Comparison of ENCODE assay signal across 9 cellular contexts in the genomic region with DNA sequence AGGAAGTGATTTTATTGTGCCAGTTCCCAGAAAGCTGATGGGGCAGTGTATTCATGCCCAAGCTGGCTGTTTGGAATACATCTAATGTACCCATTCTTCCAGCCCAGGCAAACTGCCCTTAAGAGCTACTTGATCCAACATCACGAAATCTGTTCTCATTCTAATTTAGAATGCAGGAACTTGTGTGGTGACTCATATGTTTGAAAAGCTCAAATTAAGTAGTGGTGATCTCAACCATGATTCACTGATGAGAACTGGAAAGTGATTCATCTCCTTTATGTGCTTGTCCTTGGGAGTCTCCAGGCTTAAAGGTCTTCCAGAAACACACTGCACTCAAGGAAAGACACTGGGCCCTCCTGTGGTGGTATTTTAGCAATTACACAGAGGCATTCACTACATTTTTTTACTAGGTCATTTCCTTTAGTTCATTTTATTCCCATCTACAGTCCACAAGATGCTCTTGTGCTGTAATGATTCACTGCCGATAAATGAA.
DNase-seq lines count a peak whose midpoint lies in the region; TF ChIP-seq lines count a peak whose summit lies in the region.
"Had no signal": no experiment of that assay in that cellular context is flagged by ENCODE, and none has a peak within 500 bp of the region (broad histone marks: within the 10 kb centered on the region; RNA-seq: fewer than 3 reads in every experiment).

No MANE protein-coding gene starts in this region.

- H3K27ac ChIP-seq in 22Rv1 = peak overlapping the region; percentile 39

- no peak overlapping the region for H3K4me3 ChIP-seq in kidney epithelial cell (ENCODE audit: low read depth, low read length)

- CTCF ChIA-PET in HEK293T (lab: Yijun Ruan, JAX) = interaction anchor here (0.6 kb wide), 3 partner anchors 37 to 616 kb away, joined by 3 to 5 read pairs (median 3); no protein-coding TSS in a partner anchor

- TF ChIP-seq CTCF in 22Rv1 (IDR thresholded peaks at IDR 0.05) = no peak
- TF ChIP-seq CTCF in kidney epithelial cell (IDR thresholded peaks at IDR 0.05; ENCODE audit: insufficient read depth, low read length, poor library complexity, severe bottlenecking) = peak; percentile 45

- DNase-seq in HEK293T (ENCODE audit: extremely low spot score) = peak; percentile 65
- DNase-seq in amniotic stem cell (lab: John Stamatoyannopoulos, UW) = peak; percentile 97
- peak; percentile 100 for DNase-seq in kidney epithelial cell (ENCODE audit: low read depth)
- DNase-seq in activated CD4-positive, CD25-positive, alpha-beta regulatory T cell (lab: John Stamatoyannopoulos, UW) = no peak
- DNase-seq in NCI-H146 treated with DMSO at 0.1 percent for 48 hours (lab: John Stamatoyannopoulos, UW; ENCODE audit: unreplicated experiment) = no peak
- no peak for DNase-seq in activated naive CD4-positive, alpha-beta T cell treated with anti-CD3 and anti-CD28 coated beads, Interleukin-2, amount 50 U/mL, for 16 hours
- DNase-seq in activated CD4-positive, alpha-beta T cell treated with anti-CD3 and anti-CD28 coated beads, Interleukin-2, amount 50 U/mL, for 1 hour = no peak
- DNase-seq: activated naive CD8-positive, alpha-beta T cell treated with anti-CD3 and anti-CD28 coated beads, Interleukin-2, amount 10 ng/mL, durations not matched to agents 7 days and 5 days had no signal

- POLR2A ChIA-PET in HEK293T (lab: Yijun Ruan, JAX) = no interaction called here

- no peaks in the 10 kb centered on the region for H3K27me3 ChIP-seq in kidney epithelial cell (ENCODE audit: control insufficient read depth, insufficient read depth, low read length)

- no peaks in the 10 kb centered on the region for H3K36me3 ChIP-seq in kidney epithelial cell (ENCODE audit: control insufficient read depth, insufficient read depth, low read length)

TF ChIP-seq in HEK293T, 16 proteins besides CTCF, POLR2A, EP300 and RAD21:
- TF ChIP-seq BHLHE40 (IDR thresholded peaks at IDR 0.05; ENCODE audit: borderline replicate concordance) (no peak), LEF1 (IDR thresholded peaks at IDR 0.05; ENCODE audit: borderline replicate concordance) (no peak), FOXA1 (IDR thresholded peaks at IDR 0.05) (no peak), FOXM1 (IDR thresholded peaks at IDR 0.05; ENCODE audit: borderline replicate concordance) (no peak), ZNF384 (IDR thresholded peaks at IDR 0.05) (no peak)
- TF ChIP-seq, protein P1, sequence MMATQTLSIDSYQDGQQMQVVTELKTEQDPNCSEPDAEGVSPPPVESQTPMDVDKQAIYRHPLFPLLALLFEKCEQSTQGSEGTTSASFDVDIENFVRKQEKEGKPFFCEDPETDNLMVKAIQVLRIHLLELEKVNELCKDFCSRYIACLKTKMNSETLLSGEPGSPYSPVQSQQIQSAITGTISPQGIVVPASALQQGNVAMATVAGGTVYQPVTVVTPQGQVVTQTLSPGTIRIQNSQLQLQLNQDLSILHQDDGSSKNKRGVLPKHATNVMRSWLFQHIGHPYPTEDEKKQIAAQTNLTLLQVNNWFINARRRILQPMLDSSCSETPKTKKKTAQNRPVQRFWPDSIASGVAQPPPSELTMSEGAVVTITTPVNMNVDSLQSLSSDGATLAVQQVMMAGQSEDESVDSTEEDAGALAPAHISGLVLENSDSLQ (IDR thresholded peaks at IDR 0.05) = 0 out of 2 replicates have a peak, but pooled peaks have one; percentile 27

Comparison
In these comparisons a context has a peak if more than half of its experiments do, and no peak if none do; other contexts are left out.
1. DNase-seq: peak in HEK293T (single experiment), amniotic stem cell (single experiment) and kidney epithelial cell (single experiment); none in activated CD4-positive, CD25-positive, alpha-beta regulatory T cell (0 of 4), NCI-H146 treated with DMSO at 0.1 percent for 48 hours (single experiment), activated naive CD4-positive, alpha-beta T cell treated with anti-CD3 and anti-CD28 coated beads, Interleukin-2, amount 50 U/mL, for 16 hours (single experiment) and activated CD4-positive, alpha-beta T cell treated with anti-CD3 and anti-CD28 coated beads, Interleukin-2, amount 50 U/mL, for 1 hour (single experiment).